ENCODE assay signal across 19 cellular contexts in genomic region chr1:64975740-64976139, GRCh38. TPM values are rescaled to one million over a fixed set of nuclear protein-coding genes. Genes with fewer than 3 reads are reported as not detected.
DNase-seq lines count a peak whose midpoint lies in the region.
"Had no signal": no experiment of that assay in that cellular context is flagged by ENCODE, and none has a peak within 500 bp of the region (broad histone marks: within the 10 kb centered on the region; RNA-seq: fewer than 3 reads in every experiment).

No MANE protein-coding gene starts in this region.

- no peaks in the 10 kb centered on the region for H3K9me3 Mint-ChIP-seq in activated T-helper 2 cell treated with anti-CD3 and anti-CD28 coated beads, Interferon-gamma antibody, Interleukin-2, Interleukin-4, amounts not matched to agents 10 μg/mL and 5 μg/mL and 100 μg/mL, durations not matched to agents 14 hours and 24 hours and 36 hours
- H3K9me3 Mint-ChIP-seq: CD8-positive, alpha-beta T cell; H9 had no signal

- no peaks in the 10 kb centered on the region for H3K9me3 ChIP-seq in SJCRH30 (replicated peaks)
- H3K9me3 ChIP-seq: A549 had no signal

- peaks cover 10% of the 10 kb centered on the region for H3K4me1 ChIP-seq in SJCRH30
- H3K4me1 ChIP-seq: A549 had no signal

- H3K4me3 ChIP-seq in SJCRH30 = no peak overlapping the region
- H3K4me3 ChIP-seq: A549, GM23248 had no signal

- no peaks in the 10 kb centered on the region for H3K27me3 Mint-ChIP-seq in activated T-helper 2 cell treated with anti-CD3 and anti-CD28 coated beads, Interferon-gamma antibody, Interleukin-2, Interleukin-4, amounts not matched to agents 10 μg/mL and 5 μg/mL and 100 μg/mL, durations not matched to agents 14 hours and 24 hours and 36 hours (ENCODE audit: low read depth)

- H3K36me3 Mint-ChIP-seq in activated T-helper 2 cell treated with anti-CD3 and anti-CD28 coated beads, Interferon-gamma antibody, Interleukin-2, Interleukin-4, amounts not matched to agents 10 μg/mL and 5 μg/mL and 100 μg/mL, durations not matched to agents 14 hours and 24 hours and 36 hours (ENCODE audit: low read depth) = no peaks in the 10 kb centered on the region
- H3K36me3 Mint-ChIP-seq: CD14-positive monocyte; CD8-positive, alpha-beta T cell had no signal

- H3K27ac ChIP-seq in SJCRH30 = peak overlapping the region; percentile 54
- H3K27ac ChIP-seq in cingulate gyrus (ENCODE audit: low read depth, low read length) = peak overlapping the region; percentile 7
- peak overlapping the region; percentile 11 for H3K27ac ChIP-seq in substantia nigra (ENCODE audit: low read depth, low read length, poor library complexity, severe bottlenecking)
- H3K27ac ChIP-seq: A549, GM23248, HL-60 had no signal

- no peak for DNase-seq in SJCRH30
- peak; percentile 17 for DNase-seq in inferior parietal cortex (ENCODE audit: extremely low spot score)
- peak in 5 of 49 donors; percentile 5 to 31 (median 17) for DNase-seq in substantia nigra (lab: John Stamatoyannopoulos, UW)
- DNase-seq in DMS79 (lab: John Stamatoyannopoulos, UW) = no peak
- no peak for DNase-seq in activated T-helper 2 cell treated with anti-CD3 and anti-CD28 coated beads, Interferon-gamma antibody, Interleukin-2, Interleukin-4, amounts not matched to agents 10 μg/mL and 5 μg/mL and 100 μg/mL, durations not matched to agents 14 hours and 24 hours and 36 hours (ENCODE audit: low spot score)
- no peak for DNase-seq in glomerular visceral epithelial cell (ENCODE audit: extremely low spot score)
- DNase-seq: CD8-positive, alpha-beta T cell; COR-L47; DMS153; DND-41; GDM1; GM23248; H9; IMR-90; KG1 had no signal

- H3K27ac Mint-ChIP-seq in activated T-helper 2 cell treated with anti-CD3 and anti-CD28 coated beads, Interferon-gamma antibody, Interleukin-2, Interleukin-4, amounts not matched to agents 10 μg/mL and 5 μg/mL and 100 μg/mL, durations not matched to agents 14 hours and 24 hours and 36 hours = no peak overlapping the region
- H3K27ac Mint-ChIP-seq: CD14-positive monocyte; CD8-positive, alpha-beta T cell; H9 had no signal

- no peaks in the 10 kb centered on the region for H3K36me3 ChIP-seq in SJCRH30

- no peaks in the 10 kb centered on the region for H3K4me1 Mint-ChIP-seq in activated T-helper 2 cell treated with anti-CD3 and anti-CD28 coated beads, Interferon-gamma antibody, Interleukin-2, Interleukin-4, amounts not matched to agents 10 μg/mL and 5 μg/mL and 100 μg/mL, durations not matched to agents 14 hours and 24 hours and 36 hours (ENCODE audit: low read depth)
- H3K4me1 Mint-ChIP-seq: CD14-positive monocyte had no signal

- H3K27me3 ChIP-seq in SJCRH30 = no peaks in the 10 kb centered on the region

- intact Hi-C loops in activated T-helper 2 cell treated with anti-CD3 and anti-CD28 coated beads, Interferon-gamma antibody, Interleukin-2, Interleukin-4, amounts not matched to agents 10 μg/mL and 5 μg/mL and 100 μg/mL, durations not matched to agents 14 hours and 24 hours and 36 hours (cut with micrococcal nuclease) = no loop called here

- H3K4me3 Mint-ChIP-seq in activated T-helper 2 cell treated with anti-CD3 and anti-CD28 coated beads, Interferon-gamma antibody, Interleukin-2, Interleukin-4, amounts not matched to agents 10 μg/mL and 5 μg/mL and 100 μg/mL, durations not matched to agents 14 hours and 24 hours and 36 hours (ENCODE audit: low read depth) = no peak overlapping the region
- H3K4me3 Mint-ChIP-seq: CD14-positive monocyte; CD8-positive, alpha-beta T cell; H9 had no signal

RNA-seq across cellular contexts. Expression of gene JAK1, which starts 9.4 kb away (rescaled TPM):
- total RNA-seq in SJCRH30 (2014; rRNA removed; shearing (Covaris generic)) = 60.2 and 60.5 TPM in 2 replicates
- total RNA-seq in activated T-helper 2 cell treated with anti-CD3 and anti-CD28 coated beads, Interferon-gamma antibody, Interleukin-2, Interleukin-4, amounts not matched to agents 10 μg/mL and 5 μg/mL and 100 μg/mL, durations not matched to agents 14 hours and 24 hours and 36 hours = 99.9 and 105 TPM in 2 replicates
